Comparison of ENCODE assay signal across 20 cellular contexts in the genomic region with DNA sequence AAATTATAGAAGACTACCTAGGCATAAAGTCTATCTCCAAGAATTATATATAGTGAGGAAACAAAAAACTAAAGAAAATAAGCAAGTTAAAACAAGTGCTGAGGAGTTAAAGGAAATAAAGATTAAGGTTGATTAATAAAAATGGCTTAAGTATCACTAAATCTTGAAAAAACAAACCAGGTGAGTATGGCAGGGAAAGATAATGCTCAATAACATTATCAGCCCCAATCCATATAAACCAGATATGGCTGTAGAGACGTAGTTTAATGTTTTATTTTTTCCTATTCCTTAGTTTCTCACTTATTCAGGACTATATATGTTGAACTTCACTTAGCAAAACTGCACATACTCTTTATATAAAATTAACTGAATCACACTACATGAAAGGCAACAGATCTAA. TPM values are rescaled to one million over a fixed set of nuclear protein-coding genes. Genes with fewer than 3 reads are reported as not detected.
DNase-seq lines count a peak whose midpoint lies in the region; ATAC-seq and TF ChIP-seq lines count a peak whose summit lies in the region.
"Had no signal": no experiment of that assay in that cellular context is flagged by ENCODE, and none has a peak within 500 bp of the region (broad histone marks: within the 10 kb centered on the region; RNA-seq: fewer than 3 reads in every experiment).

No MANE protein-coding gene starts in this region.

- no peak overlapping the region for H3K9ac ChIP-seq in DND-41 (ENCODE audit: low read depth, low read length)
- no peak overlapping the region for H3K9ac ChIP-seq in endocrine pancreas (ENCODE audit: control insufficient read depth, insufficient read depth, low read length)
- no peak overlapping the region for H3K9ac ChIP-seq in neural progenitor cell
- H3K9ac ChIP-seq: BLaER1 had no signal

- H3K27me3 ChIP-seq in DND-41 (ENCODE audit: insufficient read depth, low read length, poor library complexity) = no peaks in the 10 kb centered on the region
- no peaks in the 10 kb centered on the region for H3K27me3 ChIP-seq in endocrine pancreas (ENCODE audit: control insufficient read depth, insufficient read depth, low read length)
- H3K27me3 ChIP-seq in neural progenitor cell = no peaks in the 10 kb centered on the region
- H3K27me3 ChIP-seq in CD8-positive, alpha-beta T cell (ENCODE audit: insufficient read depth, low read length) = no peaks in the 10 kb centered on the region
- H3K27me3 ChIP-seq: BLaER1, SJSA1 had no signal

- H3K79me2 ChIP-seq in DND-41 (ENCODE audit: insufficient read depth, low read length) (peaks cover 98% of the 10 kb centered on the region), neural progenitor cell (ENCODE audit: low read depth) (peaks cover 93% of the 10 kb centered on the region)

- no peak overlapping the region for H3K27ac Mint-ChIP-seq in neural progenitor cell
- H3K27ac Mint-ChIP-seq in CD8-positive, alpha-beta T cell = no peak overlapping the region
- H3K27ac Mint-ChIP-seq: CD8-positive, alpha-beta memory T cell had no signal

- POLR2A ChIA-PET in CD8-positive, alpha-beta T cell (lab: Charles Lee) = interaction anchor here (0.7 kb wide), 1 partner anchor 27 kb away, joined by 3 read pairs; no protein-coding TSS in a partner anchor

- H2AFZ ChIP-seq in DND-41 (ENCODE audit: low read depth, low read length) = no peak overlapping the region
- H2AFZ ChIP-seq in neural progenitor cell (replicated peaks) = no peak overlapping the region

- H3K4me1 Mint-ChIP-seq in neural progenitor cell = peaks cover 23% of the 10 kb centered on the region
- peaks cover 73% of the 10 kb centered on the region for H3K4me1 Mint-ChIP-seq in CD8-positive, alpha-beta T cell (ENCODE audit: low read depth)

- CTCF ChIA-PET in CD8-positive, alpha-beta T cell (lab: Charles Lee) = no interaction called here

- peak overlapping the region; percentile 74; the same call in 1 of the 2 replicates for H3K4me2 ChIP-seq in DND-41 (ENCODE audit: insufficient read depth, low read length)
- H3K4me2 ChIP-seq in neural progenitor cell = peak overlapping the region; percentile 98

- H3K9me3 ChIP-seq in DND-41 (ENCODE audit: insufficient read depth, low read length, severe bottlenecking) = no peaks in the 10 kb centered on the region
- H3K9me3 ChIP-seq in endocrine pancreas (ENCODE audit: control insufficient read depth, low read length) = no peaks in the 10 kb centered on the region
- no peaks in the 10 kb centered on the region for H3K9me3 ChIP-seq in neural progenitor cell (ENCODE audit: low read depth)
- H3K9me3 ChIP-seq in CD8-positive, alpha-beta T cell (ENCODE audit: low read length) = no peaks in the 10 kb centered on the region
- H3K9me3 ChIP-seq: SJSA1 had no signal

- peaks cover 18% of the 10 kb centered on the region for H3K36me3 Mint-ChIP-seq in neural progenitor cell
- H3K36me3 Mint-ChIP-seq in CD8-positive, alpha-beta T cell = peaks cover 9% of the 10 kb centered on the region

- H4K20me1 ChIP-seq in DND-41 (ENCODE audit: insufficient read depth, low read length) (peaks cover 68% of the 10 kb centered on the region), neural progenitor cell (ENCODE audit: low read depth) (peaks cover 59% of the 10 kb centered on the region)

- peaks cover 3% of the 10 kb centered on the region for H3K27me3 Mint-ChIP-seq in neural progenitor cell (ENCODE audit: insufficient read depth, low read depth)
- no peaks in the 10 kb centered on the region for H3K27me3 Mint-ChIP-seq in CD8-positive, alpha-beta T cell (ENCODE audit: low read depth)
- H3K27me3 Mint-ChIP-seq: CD8-positive, alpha-beta memory T cell had no signal

- no peak overlapping the region for H3K27ac ChIP-seq in DND-41 (ENCODE audit: low read length)
- no peak overlapping the region for H3K27ac ChIP-seq in neural progenitor cell
- H3K27ac ChIP-seq in CD8-positive, alpha-beta T cell (ENCODE audit: low read depth, low read length) = no peak overlapping the region
- H3K27ac ChIP-seq: BLaER1, SJSA1 had no signal

- intact Hi-C loops in CD8-positive, alpha-beta T cell (cut with DNase I, micrococcal nuclease) = no loop called here

- H3K4me1 ChIP-seq in DND-41 (ENCODE audit: insufficient read depth, low read length) (peaks cover 44% of the 10 kb centered on the region), endocrine pancreas (ENCODE audit: control insufficient read depth, insufficient read depth, low read length) (peaks cover 22% of the 10 kb centered on the region), neural progenitor cell (peaks cover 34% of the 10 kb centered on the region)
- H3K4me1 ChIP-seq in CD8-positive, alpha-beta T cell (ENCODE audit: insufficient read depth, low read length) = peaks cover 47% of the 10 kb centered on the region

- H3F3A ChIP-seq in neural progenitor cell (ENCODE audit: low read depth) = peaks cover 24% of the 10 kb centered on the region

- ATAC-seq in DND-41 (ENCODE audit: insufficient read depth, low read depth) (no peak), HG03095 (IDR thresholded peaks at IDR 0.05; ENCODE audit: unreplicated experiment) (no peak)
- no peak for ATAC-seq in CD8-positive, alpha-beta T cell

- DNase-seq in DND-41 = no peak
- DNase-seq in NB4 (ENCODE audit: low read depth) = no peak
- no peak for DNase-seq in neural progenitor cell (ENCODE audit: low spot score)
- DNase-seq in pons (ENCODE audit: low spot score) = no peak
- no peak for DNase-seq in CD8-positive, alpha-beta T cell
- DNase-seq in NCI-H1105 treated with DMSO at 0.1 percent for 48 hours (lab: John Stamatoyannopoulos, UW) = no peak
- DNase-seq: Calu3; CD8-positive, alpha-beta memory T cell; EL; H7; KG1; NCI-H1105; NCI-H1694; NCI-H2081 treated with DMSO at 0.1 percent for 48 hours; NCI-H524 treated with DMSO at 0.1 percent for 48 hours; NCI-H82 had no signal

- H3K4me3 Mint-ChIP-seq in neural progenitor cell = no peak overlapping the region
- H3K4me3 Mint-ChIP-seq in CD8-positive, alpha-beta T cell = no peak overlapping the region

- TF ChIP-seq CTCF in DND-41 (IDR thresholded peaks at IDR 0.05; ENCODE audit: borderline replicate concordance, extremely low read depth, low read length, poor library complexity, severe bottlenecking) = no peak
- no peak for TF ChIP-seq CTCF in NB4 (IDR thresholded peaks at IDR 0.05; ENCODE audit: low read depth, low read length)
- no peak for TF ChIP-seq CTCF in neural progenitor cell (IDR thresholded peaks at IDR 0.05)
- TF ChIP-seq CTCF in CD8-positive, alpha-beta T cell (IDR thresholded peaks at IDR 0.05) = no peak

- TF ChIP-seq POLR2A in NB4 (IDR thresholded peaks at IDR 0.05; ENCODE audit: extremely low read depth, insufficient read length) = no peak

- H3K4me3 ChIP-seq in DND-41 (ENCODE audit: low read depth in 1 of 2, low read length in 2 of 2) (no peak overlapping the region), NB4 (ENCODE audit: low read depth, low read length) (peak overlapping the region; percentile 82), endocrine pancreas (ENCODE audit: control insufficient read depth, insufficient read depth, low read length) (peak overlapping the region; percentile 3), neural progenitor cell (no peak overlapping the region)
- no peak overlapping the region for H3K4me3 ChIP-seq in CD8-positive, alpha-beta T cell (ENCODE audit: low read depth, low read length)
- H3K4me3 ChIP-seq: BLaER1, SJSA1 had no signal

- H3K9me3 Mint-ChIP-seq in neural progenitor cell = peaks cover 4% of the 10 kb centered on the region
- no peaks in the 10 kb centered on the region for H3K9me3 Mint-ChIP-seq in CD8-positive, alpha-beta T cell
- H3K9me3 Mint-ChIP-seq: CD8-positive, alpha-beta memory T cell had no signal

- H3K36me3 ChIP-seq in DND-41 (ENCODE audit: insufficient read depth, low read length) (peaks cover 10% of the 10 kb centered on the region), endocrine pancreas (ENCODE audit: control insufficient read depth, insufficient read depth, low read length) (no peaks in the 10 kb centered on the region), neural progenitor cell (no peaks in the 10 kb centered on the region)
- no peaks in the 10 kb centered on the region for H3K36me3 ChIP-seq in CD8-positive, alpha-beta T cell (ENCODE audit: insufficient read depth, low read length)

RNA-seq across cellular contexts. Expression of a gene that starts 4.4 kb away (rescaled TPM):
- 21.4 and 30.4 TPM in 2 replicates for total RNA-seq in neural progenitor cell (ENCODE audit: low replicate concordance)
- total RNA-seq in CD8-positive, alpha-beta T cell = 1 to 10 TPM; 9.4 to 9.9 TPM

Comparison
In these comparisons a context has a peak if more than half of its experiments do, and no peak if none do; other contexts are left out.
1. H3K4me3 ChIP-seq: peak in NB4 (single experiment) and endocrine pancreas (single experiment); none in DND-41 (0 of 2), neural progenitor cell (single experiment) and CD8-positive, alpha-beta T cell (single experiment).